ENCODE assay signal across 15 cellular contexts in genomic region chr15:30956216-30956803, GRCh38. TPM values are rescaled to one million over a fixed set of nuclear protein-coding genes. Genes with fewer than 3 reads are reported as not detected.
DNase-seq lines count a peak whose midpoint lies in the region; ATAC-seq and TF ChIP-seq lines count a peak whose summit lies in the region.
"Had no signal": no experiment of that assay in that cellular context is flagged by ENCODE, and none has a peak within 500 bp of the region (broad histone marks: within the 10 kb centered on the region; RNA-seq: fewer than 3 reads in every experiment).

No MANE protein-coding gene starts in this region.

- ATAC-seq in Right ventricle myocardium superior (ENCODE audit: poor library complexity), result no peak
- ATAC-seq: pancreas, WTC11 had no signal

- CTCF ChIA-PET in A673 (lab: Charles Lee), result no interaction called here

- TF ChIP-seq CTCF in A673 (conservative IDR thresholded peaks at IDR 0.05; ENCODE audit: low read depth, low read length), result no peak

- H3K9me3 ChIP-seq in A673 (ENCODE audit: low read depth, low read length, poor library complexity, severe bottlenecking), result no peaks in the 10 kb centered on the region
- H3K9me3 ChIP-seq: pancreas had no signal

- H3K27me3 ChIP-seq in A673 (replicated peaks; ENCODE audit: insufficient read depth, low read depth, low read length, poor library complexity), result no peaks in the 10 kb centered on the region
- H3K27me3 ChIP-seq: pancreas had no signal

- H3K4me3 ChIP-seq in A673 (ENCODE audit: low read depth, low read length, poor library complexity, severe bottlenecking), result no peak overlapping the region
- H3K4me3 ChIP-seq: pancreas had no signal

- intact Hi-C loops in A673 (cut with micrococcal nuclease; ENCODE audit: unreplicated experiment) (no loop called here), Right ventricle myocardium superior (cut with DNase I) (no loop called here)

- peaks cover 10% of the 10 kb centered on the region for H3K4me1 ChIP-seq in A673 (ENCODE audit: insufficient read depth, low read length, poor library complexity, severe bottlenecking)
- H3K4me1 ChIP-seq: pancreas had no signal

- DNase-seq in A673 (ENCODE audit: low spot score) (peak; percentile 24), HS-27A (ENCODE audit: low read depth) (peak; percentile 14), amniotic epithelial cell (ENCODE audit: low read depth) (peak; percentile 89), kidney tubule cell (ENCODE audit: low spot score) (peak; percentile 11), HPDE6-E6E7 (ENCODE audit: extremely low spot score) (no peak), Right ventricle myocardium superior (no peak), SKM-1 (lab: John Stamatoyannopoulos, UW; ENCODE audit: unreplicated experiment) (no peak)
- DNase-seq in activated CD4-positive, alpha-beta T cell treated with anti-CD3 and anti-CD28 coated beads for 4 hours, result no peak
- DNase-seq: H7, midbrain, NCI-H1694, NCI-H748 treated with DMSO at 0.1 percent for 48 hours, pancreas, SHP77 treated with DMSO at 0.1 percent for 48 hours had no signal

- H3K36me3 ChIP-seq in A673 (ENCODE audit: insufficient read depth, low read length, poor library complexity, severe bottlenecking), result peaks cover 20% of the 10 kb centered on the region

- POLR2A ChIA-PET in A673 (lab: Charles Lee; ENCODE audit: low non-redundant PET), result no interaction called here

- BruUV-seq in A673 (replicated peaks; lab: Mats Ljungman, UMichigan), result no TSS peak

- no peak overlapping the region for H3K27ac ChIP-seq in A673 (ENCODE audit: low read depth, low read length, poor library complexity, severe bottlenecking)
- H3K27ac ChIP-seq: pancreas had no signal

RNA-seq across cellular contexts. Expression of gene MTMR10, which starts 35.1 kb away (rescaled TPM):
- total RNA-seq in A673 (2021) (15.8 and 16.0 TPM in 2 replicates), Right ventricle myocardium superior (30.0 TPM)

RNA-seq across cellular contexts. Expression of gene FAN1, which starts 52.6 kb away (rescaled TPM):
- total RNA-seq in A673 (2021) (33.1 and 36.2 TPM in 2 replicates), Right ventricle myocardium superior (25.1 TPM)

Comparison
In these comparisons a context has a peak if more than half of its experiments do, and no peak if none do; other contexts are left out.
1. DNase-seq: peak in A673 (single experiment), HS-27A (single experiment), amniotic epithelial cell (single experiment) and kidney tubule cell (single experiment); none in HPDE6-E6E7 (single experiment), activated CD4-positive, alpha-beta T cell treated with anti-CD3 and anti-CD28 coated beads for 4 hours (0 of 2), Right ventricle myocardium superior (single experiment) and SKM-1 (single experiment).